8 cellular contexts compared by ENCODE assay signal in genomic region chr12:118376089-118377004, GRCh38. TPM values are rescaled to one million over a fixed set of nuclear protein-coding genes. Genes with fewer than 3 reads are reported as not detected.
DNase-seq lines count a peak whose midpoint lies in the region; ATAC-seq and TF ChIP-seq lines count a peak whose summit lies in the region.

Gene SUDS3 (plus strand): TSS chr12:118376555. CDS start chr12:118376692, 137 bp downstream.

- H3K27me3 ChIP-seq in Panc1 (ENCODE audit: control insufficient read depth, insufficient read depth, low read length), result no peaks in the 10 kb centered on the region

- in situ Hi-C loops in GM18951 (cut with MboI; ENCODE audit: low sequenced_read_pairs, unreplicated experiment) (loop anchor here (10.0 to 25.0 kb wide), 2 partner anchors 192 to 489 kb away; no protein-coding TSS in a partner anchor), KBM-7 (cut with MboI; ENCODE audit: low pct_unique_long_range_greater_than_20kb, low sequenced_read_pairs) (no loop called here), Panc1 (cut with HindIII; ENCODE audit: low pct_unique_long_range_greater_than_20kb, low sequenced_read_pairs) (no loop called here)

- peaks cover 10% of the 10 kb centered on the region for H3K36me3 ChIP-seq in Panc1 (ENCODE audit: control insufficient read depth, insufficient read depth, low read length)

- no TSS peak for BruUV-seq in Panc1 (replicated peaks; lab: Mats Ljungman, UMichigan)

- TF ChIP-seq CTCF in AG04449 (IDR thresholded peaks at IDR 0.05; ENCODE audit: insufficient read depth, low read length, missing control alignments), result peak; percentile 93
- TF ChIP-seq CTCF in Panc1 (IDR thresholded peaks at IDR 0.05), result peak; percentile 98

- POLR2A ChIA-PET in AG04449 (lab: Yijun Ruan, JAX), result interaction anchor here (0.7 to 1.5 kb wide), 4 partner anchors 69 to 240 kb away, joined by 3 to 7 read pairs (median 4); partner anchors contain the start of gene PEBP1
- POLR2A ChIA-PET in Panc1 (lab: Charles Lee), result interaction anchor here (0.5 to 0.7 kb wide), 2 partner anchors 178 to 210 kb away, joined by 3 to 4 read pairs; no protein-coding TSS in a partner anchor

- DNase-seq in AG04449 (ENCODE audit: low read depth, low spot score) (no peak), KBM-7 (peak; percentile 95), Panc1 (ENCODE audit: low read depth, low spot score) (peak; percentile 83), erythroblast (lab: John Stamatoyannopoulos, UW) (peak; percentile 88 to 95), mucosa of gallbladder (ENCODE audit: low spot score) (peak; percentile 94)
- peak; percentile 95 for DNase-seq in activated T-cell treated with anti-CD3 and anti-CD28 coated beads, Interleukin-2, amount 50 U/mL, for 4 hours
- peak; percentile 90 for DNase-seq in stimulated activated CD8-positive, alpha-beta memory T cell treated with anti-CD3 and anti-CD28 coated beads, Interleukin-4, amount 100 ng/mL, for 24 hours (ENCODE audit: low read depth)

- intact Hi-C loops in Panc1 (cut with micrococcal nuclease; ENCODE audit: unreplicated experiment), result loop anchor here (1.0 kb wide), 1 partner anchor 255 kb away; no protein-coding TSS in a partner anchor

- ATAC-seq in Panc1, result peak; percentile 56
- ATAC-seq in activated T-cell treated with anti-CD3 and anti-CD28 coated beads, Interleukin-2, amount 50 U/mL, for 4 hours, result peak; percentile 35 to 40

- peak within 1 kb of the TSS; percentile 96 for H3K4me3 Mint-ChIP-seq in activated T-cell treated with anti-CD3 and anti-CD28 coated beads, Interleukin-2, amount 50 U/mL, for 4 hours

- CTCF ChIA-PET in AG04449 (lab: Yijun Ruan, JAX), result interaction anchor here (0.6 to 10.7 kb wide), 71 partner anchors 9 to 1404 kb away, joined by 3 to 589 read pairs (median 6); partner anchors contain the start of gene PEBP1
- CTCF ChIA-PET in Panc1 (lab: Charles Lee), result interaction anchor here (0.6 to 2.4 kb wide), 10 partner anchors 38 to 902 kb away, joined by 3 to 13 read pairs (median 6); partner anchors contain the start of gene PEBP1

- H3K27ac ChIP-seq in Panc1 (ENCODE audit: low read length), result peak within 1 kb of the TSS; percentile 98

- peaks cover 3% of the 10 kb centered on the region for H3K36me3 Mint-ChIP-seq in activated T-cell treated with anti-CD3 and anti-CD28 coated beads, Interleukin-2, amount 50 U/mL, for 4 hours (ENCODE audit: insufficient read depth)

- H3K9me3 Mint-ChIP-seq in activated T-cell treated with anti-CD3 and anti-CD28 coated beads, Interleukin-2, amount 50 U/mL, for 4 hours, result no peaks in the 10 kb centered on the region

- TF ChIP-seq POLR2A in GM18951 (IDR thresholded peaks at IDR 0.05; ENCODE audit: extremely low read depth, insufficient read depth, insufficient read length), result peak; percentile 69
- TF ChIP-seq POLR2A in erythroblast (IDR thresholded peaks at IDR 0.05; ENCODE audit: low read length), result peak; percentile 68

- H3K27me3 Mint-ChIP-seq in activated T-cell treated with anti-CD3 and anti-CD28 coated beads, Interleukin-2, amount 50 U/mL, for 4 hours (ENCODE audit: low read depth), result no peaks in the 10 kb centered on the region

- peaks cover 36% of the 10 kb centered on the region for H3K4me1 Mint-ChIP-seq in activated T-cell treated with anti-CD3 and anti-CD28 coated beads, Interleukin-2, amount 50 U/mL, for 4 hours (ENCODE audit: low read depth)

- no peaks in the 10 kb centered on the region for H3K9me3 ChIP-seq in Panc1 (ENCODE audit: control insufficient read depth, insufficient read depth, low read depth, low read length)

- peaks cover 3% of the 10 kb centered on the region; the same call in 1 of the 2 replicates for H3K4me1 ChIP-seq in Panc1 (ENCODE audit: control insufficient read depth, insufficient read depth, low read length)

- H3K4me3 ChIP-seq in AG04449 (ENCODE audit: low read depth, low read length) (peak within 1 kb of the TSS; percentile 87), Panc1 (ENCODE audit: low read depth in 2 of 2, low read length in 2 of 2) (peak within 1 kb of the TSS; percentile 83 to 88)

RNA-seq across cellular contexts. Expression of gene SUDS3, which starts in this region (rescaled TPM):
- total RNA-seq in Panc1 (2021; ENCODE audit: unreplicated experiment) (37.4 TPM), mucosa of gallbladder (38.5 TPM)
- 17.8 TPM for polyA plus RNA-seq in Panc1 (2012; ENCODE audit: insufficient read length)
- 10 to 100 TPM; 20.5 to 22.8 (median 21.0) TPM for total RNA-seq in activated T-cell treated with anti-CD3 and anti-CD28 coated beads, Interleukin-2, amount 50 U/mL, for 4 hours
